Comparison of ENCODE assay signal across 8 cellular contexts in the genomic region with DNA sequence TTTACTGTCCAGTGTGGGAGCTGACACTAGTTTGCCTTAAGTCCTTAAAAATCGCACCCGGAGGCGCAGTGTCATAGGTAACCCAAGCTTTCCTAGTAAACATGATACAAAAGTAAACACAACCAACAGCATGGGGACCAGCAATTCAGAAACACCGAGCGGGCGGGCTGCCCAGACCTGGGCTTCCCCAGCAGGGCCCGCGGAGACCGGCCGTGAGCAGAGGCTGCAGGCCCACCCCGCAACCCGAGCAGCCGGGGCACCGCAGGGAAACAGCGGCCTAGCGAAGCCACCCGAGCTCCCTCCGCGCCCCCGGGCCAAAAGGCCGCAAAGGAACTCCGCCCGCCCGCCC. TPM values are rescaled to one million over a fixed set of nuclear protein-coding genes. Genes with fewer than 3 reads are reported as not detected.
DNase-seq lines count a peak whose midpoint lies in the region; ATAC-seq, FAIRE-seq and TF ChIP-seq lines count a peak whose summit lies in the region.

No MANE protein-coding gene starts in this region.

- H3K9me3 ChIP-seq in HCT116 (ENCODE audit: control insufficient read depth in 1 of 2, insufficient read depth in 1 of 2, low read depth in 1 of 2, low read length in 2 of 2): no peaks in the 10 kb centered on the region
- H3K9me3 ChIP-seq in mononuclear cell (ENCODE audit: low read depth, low read length): no peaks in the 10 kb centered on the region

- H3K4me1 ChIP-seq in HCT116 (ENCODE audit: control insufficient read depth in 1 of 2, insufficient read depth in 2 of 2, low read length in 2 of 2) (peaks cover 0 to 15% of the 10 kb centered on the region in 2 experiments; a peak in 2 of 4 replicates), mononuclear cell (ENCODE audit: insufficient read depth, low read length) (peaks cover 28% of the 10 kb centered on the region)

- peaks cover 26% of the 10 kb centered on the region for H3K79me2 ChIP-seq in HCT116 (ENCODE audit: insufficient read depth, low read length)

- DNase-seq in HCT116 (ENCODE audit: low read depth, low spot score) (peak; percentile 3), NB4 (ENCODE audit: low read depth) (no peak), bronchial epithelial cell (ENCODE audit: low read depth) (peak; percentile 50), DMS114 treated with DMSO at 0.1 percent for 48 hours (lab: John Stamatoyannopoulos, UW; ENCODE audit: unreplicated experiment) (no peak), ureter (ENCODE audit: low spot score) (no peak)
- no peak for DNase-seq in activated CD4-positive, alpha-beta T cell treated with anti-CD3 and anti-CD28 coated beads for 4 hours

- TF ChIP-seq POLR2A in HCT116 (IDR thresholded peaks at IDR 0.05; ENCODE audit: borderline replicate concordance, extremely low read depth, insufficient read depth, insufficient read length) (no peak), NB4 (IDR thresholded peaks at IDR 0.05; ENCODE audit: extremely low read depth, insufficient read length) (no peak)

- H3K36me3 ChIP-seq in HCT116 (ENCODE audit: control insufficient read depth in 1 of 2, insufficient read depth in 2 of 2, low read length in 2 of 2) (no peaks in the 10 kb centered on the region; a peak in 1 of 4 replicates), bronchial epithelial cell (ENCODE audit: control insufficient read depth, insufficient read depth, low read length) (no peaks in the 10 kb centered on the region)

- peak overlapping the region; percentile 73 for H3K4me2 ChIP-seq in HCT116 (ENCODE audit: low read length)

- BruUV-seq in HCT116 (replicated peaks; lab: Mats Ljungman, UMichigan): no TSS peak

- no peak for FAIRE-seq in bronchial epithelial cell (lab: Jason Lieb, UNC)

- peak overlapping the region; percentile 60 for H3K9ac ChIP-seq in HCT116 (ENCODE audit: low read length)

- H3K9me2 ChIP-seq in HCT116 (ENCODE audit: insufficient read depth): no peaks in the 10 kb centered on the region; the same call in 1 of the 2 replicates

- H2AFZ ChIP-seq in HCT116 (ENCODE audit: low read depth, low read length, poor library complexity, severe bottlenecking): no peak overlapping the region

- POLR2A ChIA-PET in HCT116 (lab: Charles Lee): interaction anchor here (0.7 to 1.3 kb wide), 2 partner anchors 8 to 175 kb away, joined by 3 to 6 read pairs; partner anchors contain the start of gene SCN1A

- TF ChIP-seq RAD21 in HCT116 (IDR thresholded peaks at IDR 0.05; ENCODE audit: low read depth): no peak

- TF ChIP-seq CTCF in GM12875 (IDR thresholded peaks at IDR 0.05; ENCODE audit: borderline replicate concordance, insufficient read depth, low read depth, low read length) (no peak), HCT116 (IDR thresholded peaks at IDR 0.05 in 2 of 3, conservative IDR thresholded peaks at IDR 0.05 in 1 of 3; ENCODE audit: borderline replicate concordance in 1 of 3, insufficient read depth in 1 of 3, low read depth in 2 of 3, low read length in 2 of 3) (no peak), NB4 (IDR thresholded peaks at IDR 0.05; ENCODE audit: low read depth, low read length) (no peak), bronchial epithelial cell (IDR thresholded peaks at IDR 0.05; ENCODE audit: insufficient read depth, low read length, severe bottlenecking) (no peak)

- H3K4me3 ChIP-seq in GM12875 (ENCODE audit: low read depth, low read length): peak overlapping the region; percentile 70
- peak overlapping the region; percentile 66 to 75 for H3K4me3 ChIP-seq in HCT116 (replicated peaks in 1 of 2; ENCODE audit: low read depth in 1 of 2, low read length in 2 of 2)
- peak overlapping the region; percentile 90 for H3K4me3 ChIP-seq in NB4 (ENCODE audit: low read depth, low read length)
- H3K4me3 ChIP-seq in bronchial epithelial cell (ENCODE audit: low read depth, low read length): peak overlapping the region; percentile 69
- H3K4me3 ChIP-seq in mononuclear cell (ENCODE audit: low read length): peak overlapping the region; percentile 62

- intact Hi-C loops in HCT116 (cut with micrococcal nuclease): loop anchor here (5.0 kb wide), 2 partner anchors 161 to 464 kb away; partner anchors contain the start of gene GALNT3

- CTCF ChIA-PET in HCT116 (lab: Charles Lee): interaction anchor here (0.8 to 3.6 kb wide), 6 partner anchors 8 to 659 kb away, joined by 3 to 26 read pairs (median 4); partner anchors contain the start of gene SCN1A

- no peaks in the 10 kb centered on the region for H3K27me3 ChIP-seq in HCT116 (ENCODE audit: insufficient read depth, low read length)
- H3K27me3 ChIP-seq in bronchial epithelial cell (ENCODE audit: control insufficient read depth, insufficient read depth, low read length): no peaks in the 10 kb centered on the region
- no peaks in the 10 kb centered on the region for H3K27me3 ChIP-seq in mononuclear cell (ENCODE audit: insufficient read depth, low read length)

- no peak overlapping the region for H3K27ac ChIP-seq in HCT116 (ENCODE audit: low read depth, low read length)

- ATAC-seq in HCT116: peak; percentile 57

- RAD21 ChIA-PET in HCT116 (lab: Charles Lee; ENCODE audit: low non-redundant PET in 1 of 2, low total read pairs in 2 of 2, uncharacterized antibody in 2 of 2, unreplicated experiment in 2 of 2): no interaction called here

- no peaks in the 10 kb centered on the region for H4K20me1 ChIP-seq in HCT116 (ENCODE audit: insufficient read depth)

TF ChIP-seq in HCT116, 20 proteins besides CTCF, POLR2A, EP300 and RAD21:
- TF ChIP-seq ZFX (IDR thresholded peaks at IDR 0.05) (peak; percentile 82), SRF (IDR thresholded peaks at IDR 0.05; ENCODE audit: low read depth) (no peak), EZH2 (IDR thresholded peaks at IDR 0.05) (no peak), FOSL1 (IDR thresholded peaks at IDR 0.05; ENCODE audit: low read depth) (no peak)

RNA-seq across cellular contexts. Expression of gene TTC21B, which starts 0.3 kb away (rescaled TPM):
- total RNA-seq in HCT116 (2021; ENCODE audit: unreplicated experiment) (12.2 TPM), bronchial epithelial cell (6.9 and 10.0 TPM in 2 replicates), mononuclear cell (58.7 TPM), ureter (26.4 TPM)
- polyA plus RNA-seq in HCT116 (2012): 5.3 and 6.8 TPM in 2 replicates

Comparison
In these comparisons a context has a peak if more than half of its experiments do, and no peak if none do; other contexts are left out.
1. DNase-seq: peak in HCT116 (single experiment) and bronchial epithelial cell (single experiment); none in NB4 (single experiment), DMS114 treated with DMSO at 0.1 percent for 48 hours (single experiment), activated CD4-positive, alpha-beta T cell treated with anti-CD3 and anti-CD28 coated beads for 4 hours (0 of 2) and ureter (single experiment).
2. Peak in every context shown above with its lines, with median percentiles within 50 percentile points of each other: H3K4me3 ChIP-seq.